Comparison of ENCODE assay signal across 8 cellular contexts in genomic region chr5:131170540-131171275, GRCh38. TPM values are rescaled to one million over a fixed set of nuclear protein-coding genes. Genes with fewer than 3 reads are reported as not detected.
DNase-seq lines count a peak whose midpoint lies in the region; ATAC-seq and TF ChIP-seq lines count a peak whose summit lies in the region.

Gene LYRM7 (plus strand): TSS chr5:131170944. CDS start chr5:131171021, 77 bp downstream.

- H3K9me3 ChIP-seq in Panc1 (ENCODE audit: control insufficient read depth, insufficient read depth, low read depth, low read length): no peaks in the 10 kb centered on the region
- no peaks in the 10 kb centered on the region for H3K9me3 ChIP-seq in muscle layer of colon (ENCODE audit: low read length)

- H3K4me1 Mint-ChIP-seq in activated T-cell treated with anti-CD3 and anti-CD28 coated beads, Interleukin-2, amount 50 U/mL, for 4 hours (ENCODE audit: low read depth): peaks cover 47% of the 10 kb centered on the region

- POLR2A ChIA-PET in Panc1 (lab: Charles Lee): no interaction called here

- H3K4me3 Mint-ChIP-seq in activated T-cell treated with anti-CD3 and anti-CD28 coated beads, Interleukin-2, amount 50 U/mL, for 4 hours: peak within 1 kb of the TSS; percentile 95

- no peaks in the 10 kb centered on the region for H3K27me3 Mint-ChIP-seq in activated T-cell treated with anti-CD3 and anti-CD28 coated beads, Interleukin-2, amount 50 U/mL, for 4 hours (ENCODE audit: low read depth)

- in situ Hi-C loops in Panc1 (cut with HindIII; ENCODE audit: low pct_unique_long_range_greater_than_20kb, low sequenced_read_pairs): no loop called here

- no peaks in the 10 kb centered on the region for H3K27me3 ChIP-seq in Panc1 (ENCODE audit: control insufficient read depth, insufficient read depth, low read length)
- H3K27me3 ChIP-seq in muscle layer of colon (ENCODE audit: control insufficient read depth in 1 of 2, insufficient read depth in 2 of 2, low read length in 2 of 2): no peaks in the 10 kb centered on the region

- H3K36me3 ChIP-seq in Panc1 (ENCODE audit: control insufficient read depth, insufficient read depth, low read length): peaks cover 2% of the 10 kb centered on the region; the same call in 1 of the 2 replicates
- H3K36me3 ChIP-seq in muscle layer of colon (ENCODE audit: insufficient read depth, low read length): no peaks in the 10 kb centered on the region

- TF ChIP-seq CTCF in Panc1 (IDR thresholded peaks at IDR 0.05): no peak

- intact Hi-C loops in Panc1 (cut with micrococcal nuclease; ENCODE audit: unreplicated experiment): no loop called here

- H3K4me1 ChIP-seq in Panc1 (ENCODE audit: control insufficient read depth, insufficient read depth, low read length) (peaks cover 11% of the 10 kb centered on the region), muscle layer of colon (ENCODE audit: insufficient read depth, low read length) (peaks cover 16% of the 10 kb centered on the region)

- peak within 1 kb of the TSS; percentile 98 for H3K27ac ChIP-seq in Panc1 (ENCODE audit: low read length)
- peak within 1 kb of the TSS; percentile 87 for H3K27ac ChIP-seq in muscle layer of colon (ENCODE audit: low read depth, low read length)

- H3K36me3 Mint-ChIP-seq in activated T-cell treated with anti-CD3 and anti-CD28 coated beads, Interleukin-2, amount 50 U/mL, for 4 hours (ENCODE audit: insufficient read depth): peaks cover 3% of the 10 kb centered on the region

- ATAC-seq in GM21723 (IDR thresholded peaks at IDR 0.05; ENCODE audit: unreplicated experiment) (peak; percentile 98), Panc1 (peak; percentile 99), esophagus mucosa (peak; percentile 99)
- peak; percentile 97 for ATAC-seq in activated T-cell treated with anti-CD3 and anti-CD28 coated beads, Interleukin-2, amount 50 U/mL, for 4 hours

- peak; percentile 100 for DNase-seq in DMS53 (lab: John Stamatoyannopoulos, UW)
- peak; percentile 70 for DNase-seq in KG1 (lab: John Stamatoyannopoulos, UW)
- DNase-seq in Panc1 (ENCODE audit: low read depth, low spot score): peak; percentile 98
- DNase-seq in activated T-cell treated with anti-CD3 and anti-CD28 coated beads, Interleukin-2, amount 50 U/mL, for 4 hours: peak; percentile 92
- peak; percentile 85 for DNase-seq in stimulated activated CD8-positive, alpha-beta memory T cell treated with anti-CD3 and anti-CD28 coated beads, Interleukin-7, amount 100 ng/mL, for 24 hours (ENCODE audit: low read depth)

- no peaks in the 10 kb centered on the region for H3K9me3 Mint-ChIP-seq in activated T-cell treated with anti-CD3 and anti-CD28 coated beads, Interleukin-2, amount 50 U/mL, for 4 hours

- BruUV-seq in Panc1 (replicated peaks; lab: Mats Ljungman, UMichigan): no TSS peak

- CTCF ChIA-PET in Panc1 (lab: Charles Lee): no interaction called here

- peak within 1 kb of the TSS; percentile 84 to 97 for H3K4me3 ChIP-seq in Panc1 (ENCODE audit: low read depth in 2 of 2, low read length in 2 of 2)
- peak within 1 kb of the TSS; percentile 49 to 74 for H3K4me3 ChIP-seq in muscle layer of colon (ENCODE audit: low read depth in 1 of 2, low read length in 2 of 2)

- H3K9ac ChIP-seq in muscle layer of colon (ENCODE audit: low read length): peak within 1 kb of the TSS; percentile 66

RNA-seq across cellular contexts. Expression of gene LYRM7, which starts in this region (rescaled TPM):
- total RNA-seq in Panc1 (2021; ENCODE audit: unreplicated experiment) (12.1 TPM), esophagus mucosa (5.3 TPM)
- 6.8 TPM for polyA plus RNA-seq in Panc1 (2012; ENCODE audit: insufficient read length)
- 10 to 100 TPM; 15.1 to 20.0 (median 18.9) TPM for total RNA-seq in activated T-cell treated with anti-CD3 and anti-CD28 coated beads, Interleukin-2, amount 50 U/mL, for 4 hours

Comparison
In these comparisons a context has a peak if more than half of its experiments do, and no peak if none do; other contexts are left out.
1. Peak in every context shown above with its lines: DNase-seq, ATAC-seq, H3K4me3 ChIP-seq and H3K27ac ChIP-seq.